Comparison of ENCODE assay signal across 19 cellular contexts in genomic region chr6:111294374-111294967, GRCh38.
DNase-seq lines count a peak whose midpoint lies in the region; ATAC-seq, FAIRE-seq and TF ChIP-seq lines count a peak whose summit lies in the region.
"Had no signal": no experiment of that assay in that cellular context is flagged by ENCODE, and none has a peak within 500 bp of the region (broad histone marks: within the 10 kb centered on the region; RNA-seq: fewer than 3 reads in every experiment).

No MANE protein-coding gene starts in this region.

- H3K36me3 ChIP-seq in GM12878 (ENCODE audit: control insufficient read depth in 2 of 2, insufficient read depth in 2 of 2, low read length in 1 of 2), result peaks cover 0 to 4% of the 10 kb centered on the region in 2 experiments; a peak in 1 of 4 replicates

- no peaks in the 10 kb centered on the region for H3K79me2 ChIP-seq in GM12878 (ENCODE audit: control insufficient read depth, insufficient read depth, low read length)

- peak overlapping the region; percentile 38 for H3K27ac Mint-ChIP-seq in activated CD4-positive, alpha-beta T cell treated with anti-CD3 and anti-CD28 coated beads, Interleukin-2, amount 10 ng/mL, durations not matched to agents 7 days and 5 days
- H3K27ac Mint-ChIP-seq in natural killer cell, result peak overlapping the region in 1 of 2 donors; percentile 38
- H3K27ac Mint-ChIP-seq in natural killer cell treated with Interleukin-12 subunit alpha and Interleukin-12 subunit beta and Interleukin-15 and Interleukin-18, amount 100 ng/mL, for 72 hours, result no peak overlapping the region
- H3K27ac Mint-ChIP-seq in stimulated activated effector memory CD8-positive, alpha-beta T cell treated with anti-CD3 and anti-CD28 coated beads, Interleukin-12 subunit alpha, Interleukin-12 subunit beta, amount 100 ng/mL, for 72 hours, result peak overlapping the region; percentile 54
- H3K27ac Mint-ChIP-seq: B cell; CD4-positive, CD25-positive, alpha-beta regulatory T cell had no signal

- RAD21 ChIA-PET in GM12878 (lab: Charles Lee; ENCODE audit: unreplicated experiment), result no interaction called here

- TF ChIP-seq POLR2A in GM12878 (IDR thresholded peaks at IDR 0.05; ENCODE audit: low read depth, low read length), result no peak

- TF ChIP-seq CTCF in natural killer cell (IDR thresholded peaks at IDR 0.05) (no peak), GM12878 (IDR thresholded peaks at IDR 0.05 in 2 of 3, conservative IDR thresholded peaks at IDR 0.05 in 1 of 3; ENCODE audit: control insufficient read depth in 2 of 3, extremely low read depth in 1 of 3, insufficient read depth in 1 of 3, low read depth in 3 of 3, low read length in 3 of 3) (no peak)

- TF ChIP-seq EP300 in GM12878 (IDR thresholded peaks at IDR 0.05; ENCODE audit: borderline replicate concordance in 1 of 2, control insufficient read depth in 1 of 2, low read depth in 2 of 2, low read length in 2 of 2), result no peak

- no peak overlapping the region for H3K9ac ChIP-seq in GM12878 (ENCODE audit: control insufficient read depth, insufficient read depth, low read length)
- H3K9ac ChIP-seq: KMS-11 had no signal

- H3K4me1 Mint-ChIP-seq in activated CD4-positive, alpha-beta T cell treated with anti-CD3 and anti-CD28 coated beads, Interleukin-2, amount 10 ng/mL, durations not matched to agents 7 days and 5 days, result peaks cover 25% of the 10 kb centered on the region
- peaks cover 7 to 12% of the 10 kb centered on the region in 2 donors for H3K4me1 Mint-ChIP-seq in natural killer cell
- H3K4me1 Mint-ChIP-seq in natural killer cell treated with Interleukin-12 subunit alpha and Interleukin-12 subunit beta and Interleukin-15 and Interleukin-18, amount 100 ng/mL, for 72 hours (ENCODE audit: low read depth in 2 of 2), result peaks cover 13 to 20% of the 10 kb centered on the region in 2 donors
- peaks cover 15% of the 10 kb centered on the region for H3K4me1 Mint-ChIP-seq in stimulated activated effector memory CD8-positive, alpha-beta T cell treated with anti-CD3 and anti-CD28 coated beads, Interleukin-12 subunit alpha, Interleukin-12 subunit beta, amount 100 ng/mL, for 72 hours

- H3K27ac ChIP-seq in GM12878 (ENCODE audit: control insufficient read depth, insufficient read depth), result no peak overlapping the region
- H3K27ac ChIP-seq: 22Rv1, KMS-11 had no signal

- H3K4me1 ChIP-seq in GM12878 (ENCODE audit: control insufficient read depth, insufficient read depth, low read length), result peaks cover 14% of the 10 kb centered on the region

- SMC1A ChIA-PET in GM12878 (lab: Charles Lee; ENCODE audit: uncharacterized antibody, unreplicated experiment), result no interaction called here

- H3K4me3 Mint-ChIP-seq in activated CD4-positive, alpha-beta T cell treated with anti-CD3 and anti-CD28 coated beads, Interleukin-2, amount 10 ng/mL, durations not matched to agents 7 days and 5 days, result no peak overlapping the region
- H3K4me3 Mint-ChIP-seq in natural killer cell, result no peak overlapping the region
- H3K4me3 Mint-ChIP-seq in natural killer cell treated with Interleukin-12 subunit alpha and Interleukin-12 subunit beta and Interleukin-15 and Interleukin-18, amount 100 ng/mL, for 72 hours, result no peak overlapping the region
- no peak overlapping the region for H3K4me3 Mint-ChIP-seq in stimulated activated effector memory CD8-positive, alpha-beta T cell treated with anti-CD3 and anti-CD28 coated beads, Interleukin-12 subunit alpha, Interleukin-12 subunit beta, amount 100 ng/mL, for 72 hours
- H3K4me3 Mint-ChIP-seq: B cell; CD4-positive, CD25-positive, alpha-beta regulatory T cell had no signal

- ATAC-seq in natural killer cell (peak; percentile 24 to 50 (median 47)), GM12878 (no peak)
- no peak for ATAC-seq in natural killer cell treated with Interleukin-12 subunit alpha and Interleukin-12 subunit beta and Interleukin-15 and Interleukin-18, amount 100 ng/mL, for 72 hours
- ATAC-seq in stimulated activated effector memory CD8-positive, alpha-beta T cell treated with anti-CD3 and anti-CD28 coated beads, Interleukin-12 subunit alpha, Interleukin-12 subunit beta, amount 100 ng/mL, for 72 hours, result peak; percentile 48
- ATAC-seq: PC-3 had no signal

- H3K36me3 Mint-ChIP-seq in activated CD4-positive, alpha-beta T cell treated with anti-CD3 and anti-CD28 coated beads, Interleukin-2, amount 10 ng/mL, durations not matched to agents 7 days and 5 days (ENCODE audit: low read depth), result peaks cover 20% of the 10 kb centered on the region
- no peaks in the 10 kb centered on the region for H3K36me3 Mint-ChIP-seq in natural killer cell
- peaks cover 1% of the 10 kb centered on the region for H3K36me3 Mint-ChIP-seq in natural killer cell treated with Interleukin-12 subunit alpha and Interleukin-12 subunit beta and Interleukin-15 and Interleukin-18, amount 100 ng/mL, for 72 hours
- peaks cover 19% of the 10 kb centered on the region for H3K36me3 Mint-ChIP-seq in stimulated activated effector memory CD8-positive, alpha-beta T cell treated with anti-CD3 and anti-CD28 coated beads, Interleukin-12 subunit alpha, Interleukin-12 subunit beta, amount 100 ng/mL, for 72 hours

- H3K4me3 ChIP-seq in GM12878, result no peak overlapping the region

- no peaks in the 10 kb centered on the region for H3K27me3 ChIP-seq in GM12878 (replicated peaks in 1 of 2; ENCODE audit: control insufficient read depth in 2 of 2, insufficient read depth in 2 of 2, low read length in 1 of 2)

- peak; percentile 65 for FAIRE-seq in GM12878 (lab: Jason Lieb, UNC)

- peak; percentile 17 for DNase-seq in activated CD4-positive, alpha-beta T cell treated with anti-CD3 and anti-CD28 coated beads, Interleukin-2, amount 10 ng/mL, durations not matched to agents 7 days and 5 days
- DNase-seq in activated CD4-positive, alpha-beta T cell treated with anti-CD3 and anti-CD28 coated beads for 48 hours, result no peak
- DNase-seq in natural killer cell (no peak), GM12878 (ENCODE audit: low read depth, low spot score) (no peak), GM03348 (ENCODE audit: low spot score) (no peak), SKM-1 treated with dmso at 0.1 percent for 144 hours (lab: John Stamatoyannopoulos, UW; ENCODE audit: unreplicated experiment) (no peak)
- DNase-seq in natural killer cell treated with Interleukin-12 subunit alpha and Interleukin-12 subunit beta and Interleukin-15 and Interleukin-18, amount 100 ng/mL, for 72 hours (ENCODE audit: low spot score), result no peak
- no peak for DNase-seq in stimulated activated effector memory CD8-positive, alpha-beta T cell treated with anti-CD3 and anti-CD28 coated beads, Interleukin-12 subunit alpha, Interleukin-12 subunit beta, amount 100 ng/mL, for 72 hours (ENCODE audit: low spot score in 2 of 2)
- DNase-seq: HCEC 1CT, NCI-H1048, NCI-H1436 treated with DMSO at 0.1 percent for 48 hours, NCI-H2081, NCI-H510A, NCI-H774, PC-3 had no signal

- POLR2A ChIA-PET in activated CD4-positive, alpha-beta T cell treated with anti-CD3 and anti-CD28 coated beads, Interleukin-2, amount 10 ng/mL, durations not matched to agents 7 days and 5 days (lab: Charles Lee), result no interaction called here
- POLR2A ChIA-PET in GM12878 (lab: Charles Lee), result no interaction called here

- intact Hi-C loops in natural killer cell (cut with micrococcal nuclease) (no loop called here), GM12878 (cut with micrococcal nuclease; ENCODE audit: unreplicated experiment) (no loop called here)

- no peak for TF ChIP-seq RAD21 in GM12878 (IDR thresholded peaks at IDR 0.05; ENCODE audit: insufficient read depth, low read depth, low read length)

- no peak overlapping the region for H3K4me2 ChIP-seq in GM12878 (ENCODE audit: control insufficient read depth, insufficient read depth)
- H3K4me2 ChIP-seq: KMS-11 had no signal

- WGBS in GM12878 (ENCODE audit: insufficient coverage, insufficient replicate concordance, low lambda C conversion rate, missing lambda C conversion rate), result over 99% methylated on average over 7 of the region's 7 CpGs

- H2AFZ ChIP-seq in GM12878 (ENCODE audit: control insufficient read depth, low read depth, low read length), result no peak overlapping the region

- no peaks in the 10 kb centered on the region for H3K27me3 Mint-ChIP-seq in activated CD4-positive, alpha-beta T cell treated with anti-CD3 and anti-CD28 coated beads, Interleukin-2, amount 10 ng/mL, durations not matched to agents 7 days and 5 days
- H3K27me3 Mint-ChIP-seq in natural killer cell (ENCODE audit: low read depth in 2 of 2), result no peaks in the 10 kb centered on the region
- no peaks in the 10 kb centered on the region for H3K27me3 Mint-ChIP-seq in natural killer cell treated with Interleukin-12 subunit alpha and Interleukin-12 subunit beta and Interleukin-15 and Interleukin-18, amount 100 ng/mL, for 72 hours
- H3K27me3 Mint-ChIP-seq: B cell; CD4-positive, CD25-positive, alpha-beta regulatory T cell had no signal

- H3K9me3 ChIP-seq in GM12878 (replicated peaks; ENCODE audit: control insufficient read depth, insufficient read depth, low read length), result no peaks in the 10 kb centered on the region

- no peaks in the 10 kb centered on the region for H4K20me1 ChIP-seq in GM12878 (ENCODE audit: control insufficient read depth, insufficient read depth)

- no TSS peak for BruUV-seq in GM12878 (replicated peaks; lab: Mats Ljungman, UMichigan)

- CTCF ChIA-PET in activated CD4-positive, alpha-beta T cell treated with anti-CD3 and anti-CD28 coated beads, Interleukin-2, amount 10 ng/mL, durations not matched to agents 7 days and 5 days (lab: Charles Lee), result no interaction called here
- CTCF ChIA-PET in GM12878 (lab: Yijun Ruan, JAX), result no interaction called here

- no peaks in the 10 kb centered on the region for H3K9me3 Mint-ChIP-seq in activated CD4-positive, alpha-beta T cell treated with anti-CD3 and anti-CD28 coated beads, Interleukin-2, amount 10 ng/mL, durations not matched to agents 7 days and 5 days
- H3K9me3 Mint-ChIP-seq in natural killer cell, result no peaks in the 10 kb centered on the region
- H3K9me3 Mint-ChIP-seq in natural killer cell treated with Interleukin-12 subunit alpha and Interleukin-12 subunit beta and Interleukin-15 and Interleukin-18, amount 100 ng/mL, for 72 hours, result no peaks in the 10 kb centered on the region
- no peaks in the 10 kb centered on the region for H3K9me3 Mint-ChIP-seq in stimulated activated effector memory CD8-positive, alpha-beta T cell treated with anti-CD3 and anti-CD28 coated beads, Interleukin-12 subunit alpha, Interleukin-12 subunit beta, amount 100 ng/mL, for 72 hours
- H3K9me3 Mint-ChIP-seq: CD4-positive, CD25-positive, alpha-beta regulatory T cell had no signal

- in situ Hi-C loops in GM12878 (cut with MboI), result no loop called here

TF ChIP-seq in GM12878, 131 proteins besides CTCF, POLR2A, EP300 and RAD21 (continues in another document):
- no peak for TF ChIP-seq ZZZ3 (IDR thresholded peaks at IDR 0.05; ENCODE audit: control insufficient read depth, insufficient read length, low read depth)
- TF ChIP-seq USF1 (IDR thresholded peaks at IDR 0.05; ENCODE audit: borderline replicate concordance, extremely low read length, insufficient read depth, low read depth, low read length), result no peak
- TF ChIP-seq HDAC2 (IDR thresholded peaks at IDR 0.05), result no peak

Comparison
In these comparisons a context has a peak if more than half of its experiments do, and no peak if none do; other contexts are left out.
1. ATAC-seq: peak in natural killer cell (3 of 3) and stimulated activated effector memory CD8-positive, alpha-beta T cell treated with anti-CD3 and anti-CD28 coated beads, Interleukin-12 subunit alpha, Interleukin-12 subunit beta, amount 100 ng/mL, for 72 hours (single experiment); none in natural killer cell treated with Interleukin-12 subunit alpha and Interleukin-12 subunit beta and Interleukin-15 and Interleukin-18, amount 100 ng/mL, for 72 hours (0 of 2) and GM12878 (single experiment).
2. H3K27ac Mint-ChIP-seq: peak in activated CD4-positive, alpha-beta T cell treated with anti-CD3 and anti-CD28 coated beads, Interleukin-2, amount 10 ng/mL, durations not matched to agents 7 days and 5 days (single experiment) and stimulated activated effector memory CD8-positive, alpha-beta T cell treated with anti-CD3 and anti-CD28 coated beads, Interleukin-12 subunit alpha, Interleukin-12 subunit beta, amount 100 ng/mL, for 72 hours (single experiment); none in natural killer cell treated with Interleukin-12 subunit alpha and Interleukin-12 subunit beta and Interleukin-15 and Interleukin-18, amount 100 ng/mL, for 72 hours (0 of 2).